ENCODE assay signal across 8 cellular contexts in the genomic region with DNA sequence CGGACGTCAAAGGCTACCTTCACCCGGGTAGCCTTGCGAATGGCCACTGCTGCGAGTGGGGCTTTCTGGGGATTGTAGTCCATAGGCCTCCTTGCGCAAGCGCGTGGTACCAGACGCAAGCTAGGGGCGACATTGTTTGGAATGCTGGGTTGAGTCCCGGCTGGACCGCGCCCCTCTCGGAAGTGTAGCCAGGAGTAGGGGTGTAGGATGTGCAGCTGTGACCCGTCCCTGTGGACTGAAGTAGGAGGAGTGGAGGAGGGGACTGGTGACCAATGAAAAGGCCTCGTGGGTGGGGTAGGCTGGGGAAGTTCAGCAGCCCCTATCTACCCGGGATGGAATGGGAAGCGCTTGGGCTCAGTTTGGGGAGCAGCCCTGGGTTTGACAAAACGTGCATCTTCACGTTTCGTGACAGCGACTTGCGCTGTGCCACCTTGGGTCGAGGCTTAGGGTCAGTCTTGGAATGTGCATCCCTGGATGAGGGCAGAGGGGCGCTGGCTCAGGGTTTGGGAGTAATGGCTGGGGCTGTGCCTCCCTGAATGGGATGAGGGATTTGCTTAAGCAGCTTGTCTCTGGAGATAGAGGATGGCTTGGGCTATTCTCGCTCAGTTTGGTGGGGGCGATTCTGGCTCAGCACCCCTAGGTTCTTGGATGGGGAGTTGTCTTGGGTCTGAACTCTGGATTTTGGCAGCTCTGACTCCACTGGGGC.
DNase-seq lines count a peak whose midpoint lies in the region; ATAC-seq and TF ChIP-seq lines count a peak whose summit lies in the region.
"Not testable (repeated sequence)": the region's sequence is repeated elsewhere in the genome, so short reads cannot be mapped to it uniquely, and the experiment has no call there.

No MANE protein-coding gene starts in this region.

- H3K9me3 Mint-ChIP-seq in neural crest cell, result not testable (repeated sequence)

- H3K27me3 Mint-ChIP-seq in neural crest cell (ENCODE audit: low read depth), result not testable (repeated sequence)

- TF ChIP-seq CTCF in AG10803 (conservative IDR thresholded peaks at IDR 0.05; ENCODE audit: low read length) (0 out of 2 replicates have a peak, but pooled peaks have one; percentile 5), cardiac fibroblast (IDR thresholded peaks at IDR 0.05; ENCODE audit: low read depth, low read length) (peak; percentile 19), neural crest cell (conservative IDR thresholded peaks at IDR 0.05) (peak; percentile 22), spleen (IDR thresholded peaks at IDR 0.05 in 8 of 11, conservative IDR thresholded peaks at IDR 0.05 in 3 of 11) (peak in 1 of 11 experiments; percentile 8)
- not testable (repeated sequence) for TF ChIP-seq CTCF in foreskin fibroblast (IDR thresholded peaks at IDR 0.05; ENCODE audit: low read depth, low read length)

- H3K27ac Mint-ChIP-seq in neural crest cell (ENCODE audit: unreplicated experiment), result not testable (repeated sequence)

- H3K27ac ChIP-seq in spleen, result peak overlapping the region in 1 of 8 donors; percentile 14

- H3K36me3 ChIP-seq in spleen, result not testable (repeated sequence)

- not testable (repeated sequence) for H3K9me3 ChIP-seq in spleen

- WGBS in spleen, 5 donors, result 11 to 23% (median 15%) methylated on average over 26 to 27 of the region's 27 CpGs

- not testable (repeated sequence) for TF ChIP-seq POLR2A in spleen (IDR thresholded peaks at IDR 0.05)

- H3K27me3 ChIP-seq in spleen (replicated peaks in 1 of 7), result not testable (repeated sequence)

- intact Hi-C loops in spleen (cut with DNase I; ENCODE audit: low total_unique reads), result not testable (repeated sequence)

- H3K4me1 Mint-ChIP-seq in neural crest cell, result peaks cover 11% of the 10 kb centered on the region

- H3K4me1 ChIP-seq in spleen, result not testable (repeated sequence)

- H3K4me3 ChIP-seq in AG10803 (ENCODE audit: low read length) (peak overlapping the region; percentile 20; the same call in 1 of the 2 replicates), cardiac fibroblast (replicated peaks in 1 of 2; ENCODE audit: low read depth in 2 of 2, low read length in 2 of 2) (peak overlapping the region; percentile 17 to 41), foreskin fibroblast (ENCODE audit: low read depth in 1 of 2, low read length in 2 of 2) (peak overlapping the region in 1 of 2 donors; percentile 20), spleen (peak overlapping the region in 3 of 8 donors; percentile 20 to 58 (median 30))

- H3K4me3 Mint-ChIP-seq in neural crest cell, result peak overlapping the region; percentile 92

- DNase-seq in AG10803 (ENCODE audit: low read depth) (peak; percentile 8), HCEC 1CT (peak; percentile 36), cardiac fibroblast (ENCODE audit: low read depth in 2 of 2) (peak; percentile 61 to 67), foreskin fibroblast (peak; percentile 2 to 8), iris pigment epithelial cell (ENCODE audit: low read depth) (peak; percentile 73), neural crest cell (ENCODE audit: low read depth, low spot score) (peak; percentile 72), spleen (peak; percentile 77)

- not testable (repeated sequence) for H3K36me3 Mint-ChIP-seq in neural crest cell (ENCODE audit: low read depth)

- ATAC-seq in SK-N-SH treated with all-trans-retinoic acid at 6 μM for 48 hours, result peak; percentile 100

Comparison
In these comparisons a context has a peak if more than half of its experiments do, and no peak if none do; other contexts are left out.
1. DNase-seq: peak in every context shown above with its lines; median percentile 77 in spleen; 73 in iris pigment epithelial cell; 72 in neural crest cell; 64 in cardiac fibroblast; 36 in HCEC 1CT; 8 in AG10803; 5 in foreskin fibroblast.